Comparison of ENCODE assay signal across 1 cellular context in the genomic region with DNA sequence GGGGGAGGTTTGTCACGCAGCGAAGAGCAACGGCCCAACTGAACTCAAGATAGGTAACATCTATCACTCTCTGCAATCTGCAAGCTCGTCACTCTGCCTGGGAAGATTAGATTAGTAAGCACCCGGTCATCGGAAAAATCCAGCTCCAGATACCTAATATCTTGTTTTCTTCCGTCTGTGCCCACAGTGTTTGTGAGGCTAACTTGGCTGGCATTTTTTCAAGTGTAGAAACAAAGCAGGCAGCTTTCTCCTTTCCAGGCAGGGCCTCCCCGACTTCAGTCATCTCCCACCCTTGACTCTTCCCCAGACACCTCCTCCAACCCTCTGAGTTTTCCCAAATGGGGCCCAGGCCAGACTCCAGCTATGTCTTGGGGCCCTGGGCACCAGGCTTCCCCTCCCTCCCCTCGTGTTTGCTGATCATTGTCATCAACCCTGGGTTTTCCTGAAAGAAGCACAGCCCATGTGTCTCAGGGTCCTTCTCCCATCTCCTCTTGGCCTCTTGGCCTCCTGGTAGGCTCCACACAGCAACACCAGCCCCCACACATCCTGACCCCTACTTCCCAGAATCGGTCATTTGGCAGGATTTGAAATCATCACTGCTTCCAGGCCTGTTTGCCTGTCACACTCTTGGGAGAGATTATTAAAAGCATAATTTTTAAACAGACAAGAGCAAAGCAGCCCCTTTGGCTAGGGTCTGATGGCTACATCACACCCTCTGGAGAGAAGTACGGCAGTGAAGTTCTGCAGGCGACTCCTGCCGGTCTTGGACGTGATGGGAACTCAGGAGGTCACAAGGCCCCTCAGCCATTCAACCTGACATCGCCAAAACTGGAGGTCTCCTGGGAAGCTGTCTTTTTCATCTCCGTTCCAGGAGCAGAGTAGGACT.
TF ChIP-seq lines count a peak whose summit lies in the region.

No MANE protein-coding gene starts in this region.

TF ChIP-seq in K562, 482 proteins besides CTCF, POLR2A, EP300 and RAD21 (continued from another document and continues in another):
- TF ChIP-seq SMARCC2 (IDR thresholded peaks at IDR 0.05; ENCODE audit: low read depth) = no peak
- no peak for TF ChIP-seq PHB2 (IDR thresholded peaks at IDR 0.05; ENCODE audit: low read depth)
- no peak for TF ChIP-seq MAFG (tag; conservative IDR thresholded peaks at IDR 0.05)
- no peak for TF ChIP-seq GABPB2 (CRISPR knock-in tag; conservative IDR thresholded peaks at IDR 0.05)
- TF ChIP-seq RNF2 (IDR thresholded peaks at IDR 0.05) = peak; percentile 72; the same call in 1 of the 2 replicates
- no peak for TF ChIP-seq ZNF77 (CRISPR knock-in tag; IDR thresholded peaks at IDR 0.05)
- no peak for TF ChIP-seq ZNF23 (CRISPR knock-in tag; IDR thresholded peaks at IDR 0.05)
- TF ChIP-seq, protein P1, sequence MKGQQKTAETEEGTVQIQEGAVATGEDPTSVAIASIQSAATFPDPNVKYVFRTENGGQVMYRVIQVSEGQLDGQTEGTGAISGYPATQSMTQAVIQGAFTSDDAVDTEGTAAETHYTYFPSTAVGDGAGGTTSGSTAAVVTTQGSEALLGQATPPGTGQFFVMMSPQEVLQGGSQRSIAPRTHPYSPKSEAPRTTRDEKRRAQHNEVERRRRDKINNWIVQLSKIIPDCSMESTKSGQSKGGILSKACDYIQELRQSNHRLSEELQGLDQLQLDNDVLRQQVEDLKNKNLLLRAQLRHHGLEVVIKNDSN (CRISPR knock-in tag; IDR thresholded peaks at IDR 0.05) = no peak
- no peak for TF ChIP-seq SRF (CRISPR knock-in tag; IDR thresholded peaks at IDR 0.05)
- no peak for TF ChIP-seq ZNF146 (CRISPR knock-in tag; IDR thresholded peaks at IDR 0.05; ENCODE audit: unreplicated experiment)
- no peak for TF ChIP-seq TCFL5 (CRISPR knock-in tag; conservative IDR thresholded peaks at IDR 0.05)
- TF ChIP-seq ILK (tag; IDR thresholded peaks at IDR 0.05; ENCODE audit: borderline replicate concordance, low read depth) = no peak
- TF ChIP-seq IRF2 (CRISPR knock-in tag; IDR thresholded peaks at IDR 0.05) = no peak
- TF ChIP-seq SUPT5H (IDR thresholded peaks at IDR 0.05) = no peak
- no peak for TF ChIP-seq DDX20 (tag; IDR thresholded peaks at IDR 0.05; ENCODE audit: low read depth)
- no peak for TF ChIP-seq PRMT5 (CRISPR knock-in tag; IDR thresholded peaks at IDR 0.05)
- no peak for TF ChIP-seq ZNF263 (CRISPR knock-in tag; IDR thresholded peaks at IDR 0.05; ENCODE audit: borderline replicate concordance)
- TF ChIP-seq DNMT1 (IDR thresholded peaks at IDR 0.05) = no peak
- no peak for TF ChIP-seq ZNF140 (CRISPR knock-in tag; IDR thresholded peaks at IDR 0.05)
- TF ChIP-seq HOXB6 (CRISPR knock-in tag; IDR thresholded peaks at IDR 0.05; ENCODE audit: borderline replicate concordance) = no peak
- TF ChIP-seq ZNF239 (CRISPR knock-in tag; IDR thresholded peaks at IDR 0.05) = peak; percentile 5; the same call in 1 of the 2 replicates
- TF ChIP-seq, protein P2, sequence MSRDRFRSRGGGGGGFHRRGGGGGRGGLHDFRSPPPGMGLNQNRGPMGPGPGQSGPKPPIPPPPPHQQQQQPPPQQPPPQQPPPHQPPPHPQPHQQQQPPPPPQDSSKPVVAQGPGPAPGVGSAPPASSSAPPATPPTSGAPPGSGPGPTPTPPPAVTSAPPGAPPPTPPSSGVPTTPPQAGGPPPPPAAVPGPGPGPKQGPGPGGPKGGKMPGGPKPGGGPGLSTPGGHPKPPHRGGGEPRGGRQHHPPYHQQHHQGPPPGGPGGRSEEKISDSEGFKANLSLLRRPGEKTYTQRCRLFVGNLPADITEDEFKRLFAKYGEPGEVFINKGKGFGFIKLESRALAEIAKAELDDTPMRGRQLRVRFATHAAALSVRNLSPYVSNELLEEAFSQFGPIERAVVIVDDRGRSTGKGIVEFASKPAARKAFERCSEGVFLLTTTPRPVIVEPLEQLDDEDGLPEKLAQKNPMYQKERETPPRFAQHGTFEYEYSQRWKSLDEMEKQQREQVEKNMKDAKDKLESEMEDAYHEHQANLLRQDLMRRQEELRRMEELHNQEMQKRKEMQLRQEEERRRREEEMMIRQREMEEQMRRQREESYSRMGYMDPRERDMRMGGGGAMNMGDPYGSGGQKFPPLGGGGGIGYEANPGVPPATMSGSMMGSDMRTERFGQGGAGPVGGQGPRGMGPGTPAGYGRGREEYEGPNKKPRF (IDR thresholded peaks at IDR 0.05; ENCODE audit: low read depth, low read length) = no peak
- TF ChIP-seq GTF2E2 (tag; IDR thresholded peaks at IDR 0.05) = no peak
- TF ChIP-seq PML (IDR thresholded peaks at IDR 0.05; ENCODE audit: low read length) = no peak
- no peak for TF ChIP-seq HNRNPH1 (optimal IDR thresholded peaks at IDR 0.05; ENCODE audit: low read depth, low read length)
- TF ChIP-seq KAT7 (CRISPR knock-in tag; IDR thresholded peaks at IDR 0.05; ENCODE audit: borderline replicate concordance) = no peak
- TF ChIP-seq ZNF76 (CRISPR knock-in tag; IDR thresholded peaks at IDR 0.05; ENCODE audit: borderline replicate concordance) = no peak
- TF ChIP-seq, protein P3, sequence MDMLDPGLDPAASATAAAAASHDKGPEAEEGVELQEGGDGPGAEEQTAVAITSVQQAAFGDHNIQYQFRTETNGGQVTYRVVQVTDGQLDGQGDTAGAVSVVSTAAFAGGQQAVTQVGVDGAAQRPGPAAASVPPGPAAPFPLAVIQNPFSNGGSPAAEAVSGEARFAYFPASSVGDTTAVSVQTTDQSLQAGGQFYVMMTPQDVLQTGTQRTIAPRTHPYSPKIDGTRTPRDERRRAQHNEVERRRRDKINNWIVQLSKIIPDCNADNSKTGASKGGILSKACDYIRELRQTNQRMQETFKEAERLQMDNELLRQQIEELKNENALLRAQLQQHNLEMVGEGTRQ (CRISPR knock-in tag; IDR thresholded peaks at IDR 0.05) = no peak
- TF ChIP-seq ADNP (tag; IDR thresholded peaks at IDR 0.05) = no peak
- no peak for TF ChIP-seq ZNF696 (CRISPR knock-in tag; conservative IDR thresholded peaks at IDR 0.05)
- no peak for TF ChIP-seq BRCA1 (IDR thresholded peaks at IDR 0.05)
- no peak for TF ChIP-seq BRCA1 (CRISPR knock-in tag; IDR thresholded peaks at IDR 0.05)
- peak; percentile 79 for TF ChIP-seq CBFA2T3 (IDR thresholded peaks at IDR 0.05)
- 0 out of 2 replicates have a peak, but pooled peaks have one; percentile 39 for TF ChIP-seq ZNF583 (CRISPR knock-in tag; IDR thresholded peaks at IDR 0.05)
- TF ChIP-seq PURB (CRISPR knock-in tag; IDR thresholded peaks at IDR 0.05; ENCODE audit: low read depth) = no peak
- TF ChIP-seq PHF20 (IDR thresholded peaks at IDR 0.05; ENCODE audit: partially characterized antibody) = no peak
- TF ChIP-seq, protein P4, sequence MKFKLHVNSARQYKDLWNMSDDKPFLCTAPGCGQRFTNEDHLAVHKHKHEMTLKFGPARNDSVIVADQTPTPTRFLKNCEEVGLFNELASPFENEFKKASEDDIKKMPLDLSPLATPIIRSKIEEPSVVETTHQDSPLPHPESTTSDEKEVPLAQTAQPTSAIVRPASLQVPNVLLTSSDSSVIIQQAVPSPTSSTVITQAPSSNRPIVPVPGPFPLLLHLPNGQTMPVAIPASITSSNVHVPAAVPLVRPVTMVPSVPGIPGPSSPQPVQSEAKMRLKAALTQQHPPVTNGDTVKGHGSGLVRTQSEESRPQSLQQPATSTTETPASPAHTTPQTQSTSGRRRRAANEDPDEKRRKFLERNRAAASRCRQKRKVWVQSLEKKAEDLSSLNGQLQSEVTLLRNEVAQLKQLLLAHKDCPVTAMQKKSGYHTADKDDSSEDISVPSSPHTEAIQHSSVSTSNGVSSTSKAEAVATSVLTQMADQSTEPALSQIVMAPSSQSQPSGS (CRISPR knock-in tag; IDR thresholded peaks at IDR 0.05) = no peak
- TF ChIP-seq SRSF3 (IDR thresholded peaks at IDR 0.05; ENCODE audit: insufficient read depth, low read length) = no peak
- TF ChIP-seq, protein P5, sequence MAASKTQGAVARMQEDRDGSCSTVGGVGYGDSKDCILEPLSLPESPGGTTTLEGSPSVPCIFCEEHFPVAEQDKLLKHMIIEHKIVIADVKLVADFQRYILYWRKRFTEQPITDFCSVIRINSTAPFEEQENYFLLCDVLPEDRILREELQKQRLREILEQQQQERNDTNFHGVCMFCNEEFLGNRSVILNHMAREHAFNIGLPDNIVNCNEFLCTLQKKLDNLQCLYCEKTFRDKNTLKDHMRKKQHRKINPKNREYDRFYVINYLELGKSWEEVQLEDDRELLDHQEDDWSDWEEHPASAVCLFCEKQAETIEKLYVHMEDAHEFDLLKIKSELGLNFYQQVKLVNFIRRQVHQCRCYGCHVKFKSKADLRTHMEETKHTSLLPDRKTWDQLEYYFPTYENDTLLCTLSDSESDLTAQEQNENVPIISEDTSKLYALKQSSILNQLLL (CRISPR knock-in tag; IDR thresholded peaks at IDR 0.05; ENCODE audit: borderline replicate concordance) = no peak
- no peak for TF ChIP-seq SAP30 (IDR thresholded peaks at IDR 0.05; ENCODE audit: borderline replicate concordance, insufficient read depth, low read depth, low read length, poor library complexity, severe bottlenecking)
- TF ChIP-seq, protein P6, sequence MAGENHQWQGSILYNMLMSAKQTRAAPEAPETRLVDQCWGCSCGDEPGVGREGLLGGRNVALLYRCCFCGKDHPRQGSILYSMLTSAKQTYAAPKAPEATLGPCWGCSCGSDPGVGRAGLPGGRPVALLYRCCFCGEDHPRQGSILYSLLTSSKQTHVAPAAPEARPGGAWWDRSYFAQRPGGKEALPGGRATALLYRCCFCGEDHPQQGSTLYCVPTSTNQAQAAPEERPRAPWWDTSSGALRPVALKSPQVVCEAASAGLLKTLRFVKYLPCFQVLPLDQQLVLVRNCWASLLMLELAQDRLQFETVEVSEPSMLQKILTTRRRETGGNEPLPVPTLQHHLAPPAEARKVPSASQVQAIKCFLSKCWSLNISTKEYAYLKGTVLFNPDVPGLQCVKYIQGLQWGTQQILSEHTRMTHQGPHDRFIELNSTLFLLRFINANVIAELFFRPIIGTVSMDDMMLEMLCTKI (IDR thresholded peaks at IDR 0.05; ENCODE audit: partially characterized antibody) = no peak
- TF ChIP-seq, protein P7, sequence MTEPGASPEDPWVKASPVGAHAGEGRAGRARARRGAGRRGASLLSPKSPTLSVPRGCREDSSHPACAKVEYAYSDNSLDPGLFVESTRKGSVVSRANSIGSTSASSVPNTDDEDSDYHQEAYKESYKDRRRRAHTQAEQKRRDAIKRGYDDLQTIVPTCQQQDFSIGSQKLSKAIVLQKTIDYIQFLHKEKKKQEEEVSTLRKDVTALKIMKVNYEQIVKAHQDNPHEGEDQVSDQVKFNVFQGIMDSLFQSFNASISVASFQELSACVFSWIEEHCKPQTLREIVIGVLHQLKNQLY (CRISPR knock-in tag; conservative IDR thresholded peaks at IDR 0.05) = no peak
- TF ChIP-seq, protein P8, sequence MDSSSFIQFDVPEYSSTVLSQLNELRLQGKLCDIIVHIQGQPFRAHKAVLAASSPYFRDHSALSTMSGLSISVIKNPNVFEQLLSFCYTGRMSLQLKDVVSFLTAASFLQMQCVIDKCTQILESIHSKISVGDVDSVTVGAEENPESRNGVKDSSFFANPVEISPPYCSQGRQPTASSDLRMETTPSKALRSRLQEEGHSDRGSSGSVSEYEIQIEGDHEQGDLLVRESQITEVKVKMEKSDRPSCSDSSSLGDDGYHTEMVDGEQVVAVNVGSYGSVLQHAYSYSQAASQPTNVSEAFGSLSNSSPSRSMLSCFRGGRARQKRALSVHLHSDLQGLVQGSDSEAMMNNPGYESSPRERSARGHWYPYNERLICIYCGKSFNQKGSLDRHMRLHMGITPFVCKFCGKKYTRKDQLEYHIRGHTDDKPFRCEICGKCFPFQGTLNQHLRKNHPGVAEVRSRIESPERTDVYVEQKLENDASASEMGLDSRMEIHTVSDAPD (CRISPR knock-in tag; IDR thresholded peaks at IDR 0.05) = no peak
- TF ChIP-seq, protein P9, sequence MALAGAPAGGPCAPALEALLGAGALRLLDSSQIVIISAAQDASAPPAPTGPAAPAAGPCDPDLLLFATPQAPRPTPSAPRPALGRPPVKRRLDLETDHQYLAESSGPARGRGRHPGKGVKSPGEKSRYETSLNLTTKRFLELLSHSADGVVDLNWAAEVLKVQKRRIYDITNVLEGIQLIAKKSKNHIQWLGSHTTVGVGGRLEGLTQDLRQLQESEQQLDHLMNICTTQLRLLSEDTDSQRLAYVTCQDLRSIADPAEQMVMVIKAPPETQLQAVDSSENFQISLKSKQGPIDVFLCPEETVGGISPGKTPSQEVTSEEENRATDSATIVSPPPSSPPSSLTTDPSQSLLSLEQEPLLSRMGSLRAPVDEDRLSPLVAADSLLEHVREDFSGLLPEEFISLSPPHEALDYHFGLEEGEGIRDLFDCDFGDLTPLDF (CRISPR knock-in tag; IDR thresholded peaks at IDR 0.05) = no peak
- TF ChIP-seq ZNF3 (CRISPR knock-in tag; IDR thresholded peaks at IDR 0.05) = no peak
- no peak for TF ChIP-seq ZNF174 (CRISPR knock-in tag; IDR thresholded peaks at IDR 0.05)
- TF ChIP-seq, protein P10, sequence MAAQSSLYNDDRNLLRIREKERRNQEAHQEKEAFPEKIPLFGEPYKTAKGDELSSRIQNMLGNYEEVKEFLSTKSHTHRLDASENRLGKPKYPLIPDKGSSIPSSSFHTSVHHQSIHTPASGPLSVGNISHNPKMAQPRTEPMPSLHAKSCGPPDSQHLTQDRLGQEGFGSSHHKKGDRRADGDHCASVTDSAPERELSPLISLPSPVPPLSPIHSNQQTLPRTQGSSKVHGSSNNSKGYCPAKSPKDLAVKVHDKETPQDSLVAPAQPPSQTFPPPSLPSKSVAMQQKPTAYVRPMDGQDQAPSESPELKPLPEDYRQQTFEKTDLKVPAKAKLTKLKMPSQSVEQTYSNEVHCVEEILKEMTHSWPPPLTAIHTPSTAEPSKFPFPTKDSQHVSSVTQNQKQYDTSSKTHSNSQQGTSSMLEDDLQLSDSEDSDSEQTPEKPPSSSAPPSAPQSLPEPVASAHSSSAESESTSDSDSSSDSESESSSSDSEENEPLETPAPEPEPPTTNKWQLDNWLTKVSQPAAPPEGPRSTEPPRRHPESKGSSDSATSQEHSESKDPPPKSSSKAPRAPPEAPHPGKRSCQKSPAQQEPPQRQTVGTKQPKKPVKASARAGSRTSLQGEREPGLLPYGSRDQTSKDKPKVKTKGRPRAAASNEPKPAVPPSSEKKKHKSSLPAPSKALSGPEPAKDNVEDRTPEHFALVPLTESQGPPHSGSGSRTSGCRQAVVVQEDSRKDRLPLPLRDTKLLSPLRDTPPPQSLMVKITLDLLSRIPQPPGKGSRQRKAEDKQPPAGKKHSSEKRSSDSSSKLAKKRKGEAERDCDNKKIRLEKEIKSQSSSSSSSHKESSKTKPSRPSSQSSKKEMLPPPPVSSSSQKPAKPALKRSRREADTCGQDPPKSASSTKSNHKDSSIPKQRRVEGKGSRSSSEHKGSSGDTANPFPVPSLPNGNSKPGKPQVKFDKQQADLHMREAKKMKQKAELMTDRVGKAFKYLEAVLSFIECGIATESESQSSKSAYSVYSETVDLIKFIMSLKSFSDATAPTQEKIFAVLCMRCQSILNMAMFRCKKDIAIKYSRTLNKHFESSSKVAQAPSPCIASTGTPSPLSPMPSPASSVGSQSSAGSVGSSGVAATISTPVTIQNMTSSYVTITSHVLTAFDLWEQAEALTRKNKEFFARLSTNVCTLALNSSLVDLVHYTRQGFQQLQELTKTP (IDR thresholded peaks at IDR 0.05; ENCODE audit: low read depth in 1 of 2, partially characterized antibody in 2 of 2) = no peak
